ENCODE assay signal across 1 cellular context in genomic region chr16:11494433-11494832, GRCh38.
TF ChIP-seq lines count a peak whose summit lies in the region.

No MANE protein-coding gene starts in this region.

TF ChIP-seq in SK-N-SH, 30 proteins besides CTCF, POLR2A, EP300 and RAD21 (continued from another document):
- TF ChIP-seq CHD2 (IDR thresholded peaks at IDR 0.05; ENCODE audit: low read length, partially characterized antibody): no peak
- TF ChIP-seq POLR2AphosphoS5 (IDR thresholded peaks at IDR 0.05; ENCODE audit: low read depth, low read length): no peak
- no peak for TF ChIP-seq RCOR1 (IDR thresholded peaks at IDR 0.05; ENCODE audit: low read length)
- TF ChIP-seq TEAD4 (IDR thresholded peaks at IDR 0.05; ENCODE audit: borderline replicate concordance, insufficient read depth): no peak
- no peak for TF ChIP-seq USF2 (IDR thresholded peaks at IDR 0.05; ENCODE audit: borderline replicate concordance, low read depth, low read length)
- TF ChIP-seq SMC3 (IDR thresholded peaks at IDR 0.05; ENCODE audit: low read depth, low read length): no peak
